23 cellular contexts compared by ENCODE assay signal in the genomic region with DNA sequence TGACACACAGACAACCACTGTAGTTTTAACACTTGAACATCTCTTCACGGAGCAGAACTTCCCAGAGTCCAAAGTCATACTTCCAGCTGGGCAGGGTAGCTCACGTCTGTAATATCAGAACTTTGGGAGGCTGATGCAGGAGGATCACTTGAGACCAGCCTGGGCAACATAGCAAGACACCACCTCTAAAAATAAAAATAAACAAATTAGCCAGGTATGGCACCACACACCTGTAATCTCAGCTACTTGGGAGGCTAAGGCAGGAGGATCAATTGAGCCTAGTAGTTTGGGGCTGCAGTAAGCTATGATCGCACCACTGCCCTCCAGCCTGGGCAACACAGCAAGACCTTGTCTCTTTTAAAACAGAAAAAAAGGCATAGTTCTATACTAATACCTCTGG. TPM values are rescaled to one million over a fixed set of nuclear protein-coding genes. Genes with fewer than 3 reads are reported as not detected.
DNase-seq lines count a peak whose midpoint lies in the region; ATAC-seq, FAIRE-seq and TF ChIP-seq lines count a peak whose summit lies in the region.
"Had no signal": no experiment of that assay in that cellular context is flagged by ENCODE, and none has a peak within 500 bp of the region (broad histone marks: within the 10 kb centered on the region; RNA-seq: fewer than 3 reads in every experiment).

No MANE protein-coding gene starts in this region.

- FAIRE-seq in GM12891 (lab: Jason Lieb, UNC): peak; percentile 28
- FAIRE-seq: A549, D721Med, GM18507 had no signal

- no peaks in the 10 kb centered on the region for H3K36me3 ChIP-seq in HEK293 (ENCODE audit: control insufficient read depth in 2 of 2, insufficient read depth in 1 of 2, low read length in 2 of 2)

- no peak for ATAC-seq in natural killer cell
- ATAC-seq: A549; CD8-positive, alpha-beta T cell had no signal

- H3K4me3 Mint-ChIP-seq in brain (peak overlapping the region in 3 of 5 experiments; percentile 8 to 44 (median 24)), natural killer cell (peak overlapping the region; percentile 93)

- intact Hi-C loops in natural killer cell (cut with micrococcal nuclease): no loop called here
- intact Hi-C loops in posterior cingulate gyrus (cut with DNase I): no loop called here

- no peaks in the 10 kb centered on the region for H3K4me1 ChIP-seq in HEK293 (ENCODE audit: control insufficient read depth, insufficient read depth, low read length)
- H3K4me1 ChIP-seq: A549 had no signal

- H3K4me1 Mint-ChIP-seq in brain (peaks cover 65% of the 10 kb centered on the region), natural killer cell (peaks cover 34 to 50% of the 10 kb centered on the region in 2 donors)

- no peaks in the 10 kb centered on the region for H3K9me3 ChIP-seq in HEK293 (ENCODE audit: control insufficient read depth, insufficient read depth, low read depth, low read length)
- H3K9me3 ChIP-seq: A549 had no signal

- H3K4me3 ChIP-seq in HEK293 (ENCODE audit: low read depth, low read length): no peak overlapping the region
- H3K4me3 ChIP-seq: A549 had no signal

- TF ChIP-seq POLR2A in GM12891 (IDR thresholded peaks at IDR 0.05; ENCODE audit: low read depth, low read length): no peak

- H3K27ac Mint-ChIP-seq in brain (peak overlapping the region; percentile 83 to 92 (median 90)), natural killer cell (peak overlapping the region; percentile 87 to 88)
- H3K27ac Mint-ChIP-seq: CD8-positive, alpha-beta T cell had no signal

- H3K9me3 Mint-ChIP-seq in brain (peaks cover 0 to 3% (median 0%) of the 10 kb centered on the region in 5 experiments), natural killer cell (no peaks in the 10 kb centered on the region)
- H3K9me3 Mint-ChIP-seq: CD8-positive, alpha-beta T cell had no signal

- no peak overlapping the region for H3K27ac ChIP-seq in HEK293 (ENCODE audit: extremely low read depth, low read depth, low read length)
- H3K27ac ChIP-seq: A549, HL-60 had no signal

- no peaks in the 10 kb centered on the region for H3K36me3 Mint-ChIP-seq in brain
- no peaks in the 10 kb centered on the region for H3K36me3 Mint-ChIP-seq in natural killer cell
- H3K36me3 Mint-ChIP-seq: CD14-positive monocyte; CD8-positive, alpha-beta T cell had no signal

- H3K27me3 Mint-ChIP-seq in brain: no peaks in the 10 kb centered on the region
- H3K27me3 Mint-ChIP-seq in natural killer cell (ENCODE audit: low read depth in 2 of 2): no peaks in the 10 kb centered on the region

- CTCF ChIA-PET in HEK293 (lab: Yijun Ruan, JAX): interaction anchor here (0.6 to 1.4 kb wide), 2 partner anchors 21 to 62 kb away, joined by 4 to 5 read pairs; no protein-coding TSS in a partner anchor

- POLR2A ChIA-PET in HEK293 (lab: Yijun Ruan, JAX): no interaction called here

- TF ChIP-seq CTCF in HEK293 (tag by site-specific recombination; IDR thresholded peaks at IDR 0.05): no peak
- TF ChIP-seq CTCF in brain (conservative IDR thresholded peaks at IDR 0.05): no peak
- TF ChIP-seq CTCF in natural killer cell (IDR thresholded peaks at IDR 0.05): no peak

- DNase-seq in GM12891 (ENCODE audit: insufficient read length, low spot score) (no peak), natural killer cell (no peak), iPS-NIHi7 (ENCODE audit: extremely low spot score) (no peak), iPS-NIHi11 (ENCODE audit: low spot score) (no peak), GM19238 (ENCODE audit: insufficient read length, low spot score) (no peak), posterior cingulate gyrus (no peak)
- DNase-seq: COR-L47, DMS79 treated with DMSO at 0.1 percent for 48 hours, EL, GDM1, GOT3, HCEC 1CT, KBM-7 had no signal

TF ChIP-seq in GM12891, 5 proteins besides CTCF, POLR2A, EP300 and RAD21:
- TF ChIP-seq POU2F2 (IDR thresholded peaks at IDR 0.05; ENCODE audit: low read depth, low read length): no peak
- no peak for TF ChIP-seq POLR2AphosphoS5 (IDR thresholded peaks at IDR 0.05; ENCODE audit: low read depth, low read length)
- TF ChIP-seq PAX5 (IDR thresholded peaks at IDR 0.05; ENCODE audit: insufficient read depth, low read length, severe bottlenecking): no peak
- TF ChIP-seq TAF1 (IDR thresholded peaks at IDR 0.05; ENCODE audit: low read depth, low read length): no peak
- no peak for TF ChIP-seq SPI1 (IDR thresholded peaks at IDR 0.05; ENCODE audit: low read depth, low read length)
TF ChIP-seq in GM12891: peak in this region for 0.

TF ChIP-seq in HEK293, 187 proteins besides CTCF, POLR2A, EP300 and RAD21:
- TF ChIP-seq, protein P1, sequence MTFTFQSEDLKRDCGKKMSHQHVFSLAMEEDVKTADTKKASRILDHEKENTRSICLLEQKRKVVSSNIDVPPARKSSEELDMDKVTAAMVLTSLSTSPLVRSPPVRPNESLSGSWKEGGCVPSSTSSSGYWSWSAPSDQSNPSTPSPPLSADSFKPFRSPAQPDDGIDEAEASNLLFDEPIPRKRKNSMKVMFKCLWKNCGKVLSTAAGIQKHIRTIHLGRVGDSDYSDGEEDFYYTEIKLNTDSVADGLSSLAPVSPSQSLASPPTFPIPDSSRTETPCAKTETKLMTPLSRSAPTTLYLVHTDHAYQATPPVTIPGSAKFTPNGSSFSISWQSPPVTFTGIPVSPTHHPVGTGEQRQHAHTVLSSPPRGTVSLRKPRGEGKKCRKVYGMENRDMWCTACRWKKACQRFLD (tag by site-specific recombination; IDR thresholded peaks at IDR 0.05): no peak
- TF ChIP-seq ZNF121 (tag by site-specific recombination; IDR thresholded peaks at IDR 0.05): peak; percentile 62

RNA-seq across cellular contexts. Expression of a gene that starts 24.3 kb away (rescaled TPM):
- 63.2 TPM for polyA plus RNA-seq in GM12891 (2012; ENCODE audit: low read depth, missing spikeins)
- polyA plus RNA-seq in brain (ENCODE audit: insufficient read depth, low read depth, low replicate concordance): 109 TPM
- 100 to 1,000 TPM; 804 to 952 (median 855) TPM for total RNA-seq in natural killer cell

RNA-seq across cellular contexts. Expression of a gene that starts 52.8 kb away (rescaled TPM):
- polyA plus RNA-seq in GM12891 (2012; ENCODE audit: low read depth, missing spikeins): not detected
- not detected for polyA plus RNA-seq in brain (ENCODE audit: insufficient read depth, low read depth, low replicate concordance)
- 1 to 10 TPM; 5.5 to 9.7 (median 6.4) TPM for total RNA-seq in natural killer cell
- polyA plus RNA-seq: AG04450, BJ, CD14-positive monocyte had no signal
